ENCODE assay signal across 20 cellular contexts in the genomic region with DNA sequence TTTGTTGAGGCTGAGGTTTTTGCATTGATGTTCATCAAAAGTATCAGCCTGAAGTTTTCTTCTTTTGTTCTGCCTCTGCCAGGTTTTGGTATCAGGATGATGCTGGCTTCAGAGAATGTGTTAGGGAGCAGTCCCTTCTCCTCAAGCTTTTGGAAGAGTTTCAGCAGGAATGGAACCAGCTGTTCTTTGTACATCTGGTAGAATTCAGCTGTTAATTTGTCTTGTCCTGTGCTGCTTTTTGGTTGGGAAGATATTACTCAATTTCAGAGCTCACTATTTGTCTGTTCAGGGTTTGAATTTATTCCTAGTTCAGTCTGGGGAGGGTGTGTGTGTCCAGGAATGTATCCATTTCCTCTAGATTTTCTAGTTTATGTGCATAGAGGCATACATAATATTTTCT.
"Had no signal": no experiment of that assay in that cellular context is flagged by ENCODE, and none has a peak within 500 bp of the region (broad histone marks: within the 10 kb centered on the region; RNA-seq: fewer than 3 reads in every experiment).

No MANE protein-coding gene starts in this region.

- H3K27ac ChIP-seq: coronary artery, gastrocnemius medialis, left lung, parathyroid adenoma, prostate gland, sigmoid colon had no signal

- H2AFZ ChIP-seq: parathyroid adenoma had no signal

- ATAC-seq: gastrocnemius medialis; left lung; naive thymus-derived CD4-positive, alpha-beta T cell had no signal

- H3K27me3 ChIP-seq: gastrocnemius medialis, left lung, sigmoid colon had no signal

- H3K9me3 ChIP-seq: gastrocnemius medialis, prostate gland had no signal

- H3K9ac ChIP-seq: parathyroid adenoma had no signal

- DNase-seq: caudate nucleus; effector CD4-positive, alpha-beta T cell; endodermal cell; gastrocnemius medialis; glutamatergic neuron; islet precursor cell; left lung; mesenchymal stem cell; midbrain; naive thymus-derived CD4-positive, alpha-beta T cell; nephron progenitor cell; sigmoid colon; small intestine; stimulated activated CD4-positive, alpha-beta T cell treated with anti-CD3 and anti-CD28 coated beads, Interleukin-2, amount 100 ng/mL, for 48 hours; stimulated activated naive CD4-positive, alpha-beta T cell treated with Interleukin-2 at 50 U/mL for 16 hours; trophoblast cell had no signal

- H3K36me3 ChIP-seq: gastrocnemius medialis, left lung, prostate gland, sigmoid colon had no signal

- H3K4me1 ChIP-seq: left lung, parathyroid adenoma, prostate gland, sigmoid colon had no signal

- H3K4me3 ChIP-seq: coronary artery, gastrocnemius medialis, left lung, lung, prostate gland, sigmoid colon had no signal
